ENCODE assay signal across 7 cellular contexts in the genomic region with DNA sequence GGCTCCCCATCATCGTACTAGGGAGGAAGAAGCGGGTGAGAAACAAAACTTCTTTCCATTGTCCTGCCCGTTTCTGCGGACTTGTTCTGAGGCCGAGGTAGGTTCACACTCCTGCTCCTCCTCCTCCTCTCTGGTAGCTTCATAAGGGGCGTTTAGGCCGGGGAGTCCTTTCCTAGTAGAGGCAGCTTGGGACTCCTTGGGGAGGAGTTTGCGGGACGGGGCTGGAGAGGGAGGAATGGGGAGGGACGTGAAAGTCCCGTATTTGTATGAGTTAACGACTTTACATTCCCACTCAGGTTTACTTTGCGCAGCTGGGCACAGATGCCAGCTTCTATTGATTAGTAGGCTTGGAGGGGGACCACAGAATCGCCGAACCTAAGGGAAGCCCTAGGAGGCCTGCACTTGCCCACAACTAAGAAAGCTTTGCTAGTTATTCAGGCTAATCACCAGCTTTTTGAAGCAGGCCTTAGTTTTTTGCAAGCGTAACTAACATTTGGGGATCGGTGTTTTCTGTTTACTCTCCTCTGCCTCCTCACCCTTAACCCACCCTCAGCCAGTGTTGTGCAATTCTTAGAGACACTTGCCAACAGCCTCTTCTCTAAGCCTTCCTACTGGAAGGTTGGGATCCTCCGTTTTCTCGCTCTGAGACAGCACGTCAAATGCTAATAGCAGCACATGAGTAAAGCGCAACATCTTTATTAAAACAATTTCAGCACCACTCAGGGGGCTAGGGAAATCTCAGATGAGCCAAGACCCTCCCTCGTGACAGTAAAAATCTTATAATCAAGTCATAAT. TPM values are rescaled to one million over a fixed set of nuclear protein-coding genes. Genes with fewer than 3 reads are reported as not detected.
A peak's percentile ranks its signal among the peaks of the same experiment; 100 is the strongest.
DNase-seq lines count a peak whose midpoint lies in the region; ATAC-seq and TF ChIP-seq lines count a peak whose summit lies in the region.

No MANE protein-coding gene starts in this region.

- H3K9me2 ChIP-seq in GM23248 (ENCODE audit: insufficient read depth) = no peaks in the 10 kb centered on the region

- no peaks in the 10 kb centered on the region for H3K9me3 ChIP-seq in GM23248 (ENCODE audit: low read depth)
- no peaks in the 10 kb centered on the region for H3K9me3 ChIP-seq in parathyroid adenoma (ENCODE audit: control insufficient read depth, low read length)

- DNase-seq in GM23248 = peak; percentile 72
- peak; percentile 34 for DNase-seq in RWPE1 (ENCODE audit: low spot score)
- DNase-seq in foreskin fibroblast = peak; percentile 32 to 64
- DNase-seq in COLO668 (lab: John Stamatoyannopoulos, UW; ENCODE audit: unreplicated experiment) = no peak
- no peak for DNase-seq in type B pancreatic cell (ENCODE audit: extremely low spot score, unreplicated experiment)

- H3K9me3 Mint-ChIP-seq in type B pancreatic cell = no peaks in the 10 kb centered on the region

- no peak for TF ChIP-seq CTCF in RWPE1 (conservative IDR thresholded peaks at IDR 0.05; ENCODE audit: low read depth)
- TF ChIP-seq CTCF in foreskin fibroblast (IDR thresholded peaks at IDR 0.05; ENCODE audit: low read depth, low read length) = no peak
- no peak for TF ChIP-seq CTCF in parathyroid adenoma (IDR thresholded peaks at IDR 0.05)
- no peak for TF ChIP-seq CTCF in type B pancreatic cell (conservative IDR thresholded peaks at IDR 0.05)

- H3K4me2 ChIP-seq in GM23248 (ENCODE audit: unreplicated experiment) (peak overlapping the region; percentile 99), parathyroid adenoma (ENCODE audit: low read length) (peak overlapping the region; percentile 98)

- H3K4me3 ChIP-seq in GM23248 (peak overlapping the region; percentile 95), foreskin fibroblast (ENCODE audit: low read depth in 1 of 2, low read length in 2 of 2) (peak overlapping the region; percentile 86 to 89), parathyroid adenoma (ENCODE audit: low read depth, low read length) (peak overlapping the region; percentile 95)

- no peaks in the 10 kb centered on the region for H4K20me1 ChIP-seq in GM23248 (ENCODE audit: insufficient read depth)

- in situ Hi-C loops in GM23248 (cut with MboI) = no loop called here

- no peak for ATAC-seq in HG02981 (IDR thresholded peaks at IDR 0.05; ENCODE audit: unreplicated experiment)

- no peak overlapping the region for H3K4me3 Mint-ChIP-seq in type B pancreatic cell

- H3K36me3 ChIP-seq in GM23248 (ENCODE audit: low read depth) (no peaks in the 10 kb centered on the region), parathyroid adenoma (ENCODE audit: control insufficient read depth, insufficient read depth, low read length) (no peaks in the 10 kb centered on the region)

- WGBS in GM23248 (ENCODE audit: low coverage in 1 of 2, low lambda C conversion rate in 2 of 2, missing lambda C conversion rate in 2 of 2), 2 experiments = 1 to 3% methylated on average over 22 of the region's 22 CpGs

- peaks cover 8% of the 10 kb centered on the region for H3K27me3 Mint-ChIP-seq in type B pancreatic cell

- no peaks in the 10 kb centered on the region for H3K36me3 Mint-ChIP-seq in type B pancreatic cell

- H3F3A ChIP-seq in GM23248 (ENCODE audit: insufficient read depth) = peaks cover 62% of the 10 kb centered on the region

- H3K9ac ChIP-seq in GM23248 (peak overlapping the region; percentile 99), parathyroid adenoma (no peak overlapping the region)

- H2AFZ ChIP-seq in GM23248 (peak overlapping the region; percentile 90), parathyroid adenoma (peak overlapping the region; percentile 100)

- H3K27me3 ChIP-seq in GM23248 (replicated peaks; ENCODE audit: insufficient read depth) (no peaks in the 10 kb centered on the region), parathyroid adenoma (ENCODE audit: control insufficient read depth, insufficient read depth, low read length) (no peaks in the 10 kb centered on the region)

- H3K79me2 ChIP-seq in GM23248 (ENCODE audit: insufficient read depth) (0 out of 2 replicates have a peak, but pooled peaks cover 13% of the 10 kb centered on the region), parathyroid adenoma (no peaks in the 10 kb centered on the region)

- no peak overlapping the region for H3K27ac Mint-ChIP-seq in type B pancreatic cell

- H3K4me1 ChIP-seq in GM23248 (ENCODE audit: insufficient read depth) (peaks cover 24% of the 10 kb centered on the region), parathyroid adenoma (peaks cover 15% of the 10 kb centered on the region)

- POLR2A ChIA-PET in RWPE1 (lab: Yijun Ruan, JAX; ENCODE audit: low non-redundant PET) = interaction anchor here (0.7 to 1.4 kb wide), 2 partner anchors 53 to 342 kb away, joined by 3 read pairs; no protein-coding TSS in a partner anchor

- H3K4me1 Mint-ChIP-seq in type B pancreatic cell (ENCODE audit: unreplicated experiment) = peaks cover 19% of the 10 kb centered on the region

- peak overlapping the region; percentile 100 for H3K27ac ChIP-seq in GM23248
- peak overlapping the region; percentile 99 for H3K27ac ChIP-seq in RWPE1
- peak overlapping the region; percentile 99 for H3K27ac ChIP-seq in parathyroid adenoma

- CTCF ChIA-PET in RWPE1 (lab: Yijun Ruan, JAX) = interaction anchor here (0.5 to 1.3 kb wide), 2 partner anchors 27 to 647 kb away, joined by 3 read pairs; no protein-coding TSS in a partner anchor

RNA-seq across cellular contexts. Expression of gene RNASE4, which starts 0.5 kb away (rescaled TPM):
- total RNA-seq in GM23248 (2014; rRNA removed; shearing (Covaris generic)) = 21.6 and 35.9 TPM in 2 replicates
- 24.4 and 37.9 TPM in 2 replicates for polyA plus RNA-seq in GM23248 (2016; fragmentation: Nextera tagmentation; extraction: Ambion mirVana)
- 10.5 and 19.3 TPM in 2 replicates for total RNA-seq in type B pancreatic cell (ENCODE audit: low replicate concordance)

RNA-seq across cellular contexts. Expression of gene ANG, which starts 3.7 kb away (rescaled TPM):
- total RNA-seq in GM23248 (2014; rRNA removed; shearing (Covaris generic)) = 3.6 and 3.8 TPM in 2 replicates
- 11.9 and 12.2 TPM in 2 replicates for polyA plus RNA-seq in GM23248 (2016; fragmentation: Nextera tagmentation; extraction: Ambion mirVana)
- total RNA-seq in type B pancreatic cell (ENCODE audit: low replicate concordance) = 24.5 and 43.0 TPM in 2 replicates

RNA-seq across cellular contexts. Expression of gene OR6S1, which starts 43.4 kb away (rescaled TPM):
- total RNA-seq in GM23248 (2014; rRNA removed; shearing (Covaris generic)) = not detected in 2 replicates
- not detected in 2 replicates for polyA plus RNA-seq in GM23248 (2016; fragmentation: Nextera tagmentation; extraction: Ambion mirVana)
- total RNA-seq in type B pancreatic cell (ENCODE audit: low replicate concordance) = not detected in 2 replicates

Comparison
In these comparisons a context has a peak if more than half of its experiments do, and no peak if none do; other contexts are left out.
1. DNase-seq: peak in GM23248 (single experiment), RWPE1 (single experiment) and foreskin fibroblast (2 of 2); none in COLO668 (single experiment) and type B pancreatic cell (single experiment).
2. Peak in every context shown above with its lines, with median percentiles within 50 percentile points of each other: H3K27ac ChIP-seq and H3K4me3 ChIP-seq.